Comparison of ENCODE assay signal across 8 cellular contexts in the genomic region with DNA sequence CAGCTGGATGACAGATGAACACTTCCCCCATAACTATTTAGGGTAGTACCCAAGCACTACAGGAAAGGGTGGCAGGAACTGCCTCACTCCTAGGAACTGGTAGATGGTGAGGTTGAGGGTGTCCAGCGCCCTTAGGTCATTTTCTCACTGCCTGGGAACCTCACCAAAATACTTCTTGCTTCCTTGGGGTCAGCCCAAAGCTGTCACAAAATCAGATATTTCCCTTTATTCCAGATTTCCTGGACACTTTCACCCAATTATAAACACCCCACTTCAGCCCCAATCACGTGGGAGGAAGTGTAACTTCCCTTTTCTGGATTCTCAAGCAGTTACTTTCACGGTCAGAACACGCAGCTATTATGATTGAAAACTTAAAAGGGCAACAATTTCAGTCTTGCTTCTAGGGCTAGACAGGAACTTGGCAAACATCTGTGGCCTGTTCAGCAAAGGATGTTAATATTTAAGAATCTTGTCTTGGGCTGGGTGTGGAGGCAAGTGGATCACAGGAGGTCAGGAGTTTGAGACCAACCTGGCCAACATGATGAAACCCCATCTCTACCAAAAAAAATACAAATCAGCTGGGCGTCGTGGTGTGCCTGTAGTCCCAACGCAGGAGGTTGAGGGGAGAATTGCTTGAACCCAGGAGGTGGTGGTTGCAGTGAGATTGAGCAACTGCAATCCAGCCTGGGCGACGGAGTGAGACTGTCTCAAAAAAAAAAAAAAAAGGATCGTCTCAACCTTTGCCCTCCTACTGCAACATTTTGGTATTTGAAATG. TPM values are rescaled to one million over a fixed set of nuclear protein-coding genes. Genes with fewer than 3 reads are reported as not detected.
DNase-seq lines count a peak whose midpoint lies in the region; ATAC-seq, FAIRE-seq and TF ChIP-seq lines count a peak whose summit lies in the region.

No MANE protein-coding gene starts in this region.

- in situ Hi-C loops in GM12878 (cut with MboI) = no loop called here

- H3K9ac ChIP-seq in GM12878 (ENCODE audit: control insufficient read depth, insufficient read depth, low read length) = no peak overlapping the region

- H3K9me3 ChIP-seq in CD8-positive, alpha-beta memory T cell (ENCODE audit: low read length) = no peaks in the 10 kb centered on the region
- H3K9me3 ChIP-seq in GM12878 (replicated peaks; ENCODE audit: control insufficient read depth, insufficient read depth, low read length) = no peaks in the 10 kb centered on the region
- no peaks in the 10 kb centered on the region for H3K9me3 ChIP-seq in suprapubic skin
- H3K9me3 ChIP-seq in effector memory CD4-positive, alpha-beta T cell (ENCODE audit: control insufficient read depth, low read length) = no peaks in the 10 kb centered on the region

- TF ChIP-seq RAD21 in GM12878 (IDR thresholded peaks at IDR 0.05; ENCODE audit: insufficient read depth, low read depth, low read length) = no peak

- TF ChIP-seq EP300 in GM12878 (IDR thresholded peaks at IDR 0.05; ENCODE audit: borderline replicate concordance in 1 of 2, control insufficient read depth in 1 of 2, low read depth in 2 of 2, low read length in 2 of 2) = no peak
- no peak for TF ChIP-seq EP300 in suprapubic skin (IDR thresholded peaks at IDR 0.05)

- SMC1A ChIA-PET in GM12878 (lab: Charles Lee; ENCODE audit: uncharacterized antibody, unreplicated experiment) = interaction anchor here (0.7 to 3.7 kb wide), 5 partner anchors 8 to 145 kb away, joined by 3 to 20 read pairs (median 5); no protein-coding TSS in a partner anchor

- peak; percentile 13; the same call in 1 of the 2 replicates for TF ChIP-seq POLR2A in GM12878 (IDR thresholded peaks at IDR 0.05; ENCODE audit: low read depth, low read length)
- peak in 1 of 2 donors; percentile 8 for TF ChIP-seq POLR2A in suprapubic skin (IDR thresholded peaks at IDR 0.05)

- H4K20me1 ChIP-seq in GM12878 (ENCODE audit: control insufficient read depth, insufficient read depth) = peaks cover 8% of the 10 kb centered on the region

- no peaks in the 10 kb centered on the region for H3K27me3 ChIP-seq in CD8-positive, alpha-beta memory T cell (ENCODE audit: insufficient read depth, low read length, poor library complexity, severe bottlenecking)
- H3K27me3 ChIP-seq in GM12878 (replicated peaks in 1 of 2; ENCODE audit: control insufficient read depth in 2 of 2, insufficient read depth in 2 of 2, low read length in 1 of 2) (no peaks in the 10 kb centered on the region), suprapubic skin (no peaks in the 10 kb centered on the region)
- no peaks in the 10 kb centered on the region for H3K27me3 ChIP-seq in effector memory CD4-positive, alpha-beta T cell (replicated peaks; ENCODE audit: control insufficient read depth, insufficient read depth, low read length, poor library complexity, severe bottlenecking)

- H3K4me1 ChIP-seq in CD8-positive, alpha-beta memory T cell (ENCODE audit: insufficient read depth, low read length) = peaks cover 33% of the 10 kb centered on the region
- H3K4me1 ChIP-seq in GM12878 (ENCODE audit: control insufficient read depth, insufficient read depth, low read length) = peaks cover 23% of the 10 kb centered on the region
- H3K4me1 ChIP-seq in suprapubic skin = peaks cover 57% of the 10 kb centered on the region
- H3K4me1 ChIP-seq in effector memory CD4-positive, alpha-beta T cell (ENCODE audit: control insufficient read depth, insufficient read depth, low read length, poor library complexity, severe bottlenecking) = peaks cover 6% of the 10 kb centered on the region

- peak in 2 of 5 donors; percentile 32 to 51 for DNase-seq in CD8-positive, alpha-beta memory T cell
- DNase-seq in NAMALWA (ENCODE audit: low spot score) (peak; percentile 73), GM12878 (ENCODE audit: low read depth, low spot score) (peak; percentile 53), left colon (no peak), suprapubic skin (ENCODE audit: low spot score in 2 of 2) (peak; percentile 57 to 74), HuH-7 (ENCODE audit: low spot score) (no peak)
- DNase-seq in effector memory CD4-positive, alpha-beta T cell = no peak

- no peaks in the 10 kb centered on the region for H3K9me3 Mint-ChIP-seq in CD8-positive, alpha-beta memory T cell

- peak overlapping the region; percentile 34 to 100 (median 88) for H3K27ac Mint-ChIP-seq in CD8-positive, alpha-beta memory T cell

- no peak overlapping the region for H2AFZ ChIP-seq in GM12878 (ENCODE audit: control insufficient read depth, low read depth, low read length)

- CTCF ChIA-PET in CD8-positive, alpha-beta memory T cell (lab: Charles Lee) = interaction anchor here (1.3 to 1.4 kb wide), 2 partner anchors 64 to 119 kb away, joined by 3 to 6 read pairs; no protein-coding TSS in a partner anchor
- CTCF ChIA-PET in GM12878 (lab: Yijun Ruan, JAX) = interaction anchor here (0.7 to 1.9 kb wide), 7 partner anchors 9 to 166 kb away, joined by 3 to 7 read pairs (median 4); no protein-coding TSS in a partner anchor

- peaks cover 18% of the 10 kb centered on the region for H3K36me3 ChIP-seq in CD8-positive, alpha-beta memory T cell (ENCODE audit: insufficient read depth, low read length)
- H3K36me3 ChIP-seq in GM12878 (ENCODE audit: control insufficient read depth in 2 of 2, insufficient read depth in 2 of 2, low read length in 1 of 2) (peaks cover 6 to 16% of the 10 kb centered on the region in 2 experiments), suprapubic skin (peaks cover 18% of the 10 kb centered on the region)
- H3K36me3 ChIP-seq in effector memory CD4-positive, alpha-beta T cell (ENCODE audit: control insufficient read depth, insufficient read depth, low read length) = peaks cover 14% of the 10 kb centered on the region

- peaks cover 16 to 52% (median 17%) of the 10 kb centered on the region in 3 donors for H3K36me3 Mint-ChIP-seq in CD8-positive, alpha-beta memory T cell

- ATAC-seq in GM12878 (peak; percentile 20), left colon (peak; percentile 0), GM19463 (IDR thresholded peaks at IDR 0.05; ENCODE audit: unreplicated experiment) (no peak)

- intact Hi-C loops in GM12878 (cut with micrococcal nuclease; ENCODE audit: unreplicated experiment) = no loop called here
- intact Hi-C loops in left colon (cut with DNase I, micrococcal nuclease) = loop anchor here in 1 of 2 donors (10.0 kb wide), 1 partner anchor 169 kb away; the partner anchor contains the start of genes FEN1 and TMEM258

- peaks cover 0 to 11% of the 10 kb centered on the region in 2 donors for H3K27me3 Mint-ChIP-seq in CD8-positive, alpha-beta memory T cell

- H3K27ac ChIP-seq in CD8-positive, alpha-beta memory T cell (ENCODE audit: low read depth, low read length) = no peak overlapping the region
- H3K27ac ChIP-seq in GM12878 (ENCODE audit: control insufficient read depth, insufficient read depth) (peak overlapping the region; percentile 75), suprapubic skin (peak overlapping the region; percentile 61)
- H3K27ac ChIP-seq in effector memory CD4-positive, alpha-beta T cell (ENCODE audit: insufficient read depth, low read length, poor library complexity, severe bottlenecking) = no peak overlapping the region

- peak overlapping the region; percentile 29 to 100 (median 59) for H3K4me3 Mint-ChIP-seq in CD8-positive, alpha-beta memory T cell

- no peak for FAIRE-seq in GM12878 (lab: Jason Lieb, UNC)

- RAD21 ChIA-PET in GM12878 (lab: Charles Lee; ENCODE audit: unreplicated experiment) = interaction anchor here (1.0 to 2.0 kb wide), 4 partner anchors 9 to 118 kb away, joined by 3 to 8 read pairs (median 4); no protein-coding TSS in a partner anchor

- BruUV-seq in GM12878 (replicated peaks; lab: Mats Ljungman, UMichigan) = no TSS peak

- H3K4me3 ChIP-seq in CD8-positive, alpha-beta memory T cell (ENCODE audit: low read length) = no peak overlapping the region
- no peak overlapping the region for H3K4me3 ChIP-seq in GM12878
- H3K4me3 ChIP-seq in suprapubic skin = peak overlapping the region; percentile 76
- no peak overlapping the region for H3K4me3 ChIP-seq in effector memory CD4-positive, alpha-beta T cell (ENCODE audit: insufficient read depth, low read depth, low read length, poor library complexity, severe bottlenecking)

- POLR2A ChIA-PET in CD8-positive, alpha-beta memory T cell (lab: Charles Lee) = interaction anchor here (1.5 kb wide), 1 partner anchor 62 kb away, joined by 5 read pairs; no protein-coding TSS in a partner anchor
- POLR2A ChIA-PET in GM12878 (lab: Charles Lee) = interaction anchor here (0.5 to 2.8 kb wide), 4 partner anchors 9 to 148 kb away, joined by 3 to 10 read pairs (median 3); no protein-coding TSS in a partner anchor

- 17% methylated on average over 9 of the region's 10 CpGs for WGBS in GM12878 (ENCODE audit: insufficient coverage, insufficient replicate concordance, low lambda C conversion rate, missing lambda C conversion rate)
- WGBS in suprapubic skin = 55% methylated on average over 10 of the region's 10 CpGs

- TF ChIP-seq CTCF in GM12878 (IDR thresholded peaks at IDR 0.05 in 2 of 3, conservative IDR thresholded peaks at IDR 0.05 in 1 of 3; ENCODE audit: control insufficient read depth in 2 of 3, extremely low read depth in 1 of 3, insufficient read depth in 1 of 3, low read depth in 3 of 3, low read length in 3 of 3) (no peak), suprapubic skin (IDR thresholded peaks at IDR 0.05) (no peak)

- peak overlapping the region; percentile 70 for H3K4me2 ChIP-seq in GM12878 (ENCODE audit: control insufficient read depth, insufficient read depth)

- peaks cover 32% of the 10 kb centered on the region for H3K79me2 ChIP-seq in GM12878 (ENCODE audit: control insufficient read depth, insufficient read depth, low read length)

- peaks cover 42 to 50% (median 43%) of the 10 kb centered on the region in 3 donors for H3K4me1 Mint-ChIP-seq in CD8-positive, alpha-beta memory T cell

RNA-seq across cellular contexts. Expression of gene FTH1, which starts 4.0 kb away (rescaled TPM):
- 100 to 1,000 TPM; 490 to 506 TPM for total RNA-seq in CD8-positive, alpha-beta memory T cell
- polyA plus RNA-seq in CD8-positive, alpha-beta memory T cell = 2,741 TPM
- total RNA-seq in GM12878 (2013; cell fraction: nucleolus; rRNA removed) = 115 and 127 TPM in 2 replicates
- total RNA-seq in GM12878 (2014; rRNA removed) = 320 and 399 TPM in 2 replicates
- 578 and 593 TPM in 2 replicates for total RNA-seq in GM12878 (2014; rRNA removed; fragmentation: Illumina TruSeq; extraction: Trizol)
- total RNA-seq in GM12878 (2021) = 1,394 and 1,396 TPM in 2 replicates
- 1,541 TPM for polyA plus RNA-seq in GM12878 (2011; ENCODE audit: low read depth)
- polyA plus RNA-seq in GM12878 (2011; rRNA removed) = 264 and 289 TPM in 2 replicates
- polyA plus RNA-seq in GM12878 (2011; cell fraction: cytosol; rRNA removed) = 284 and 460 TPM in 2 replicates
- 213 and 242 TPM in 2 replicates for polyA plus RNA-seq in GM12878 (2011; cell fraction: nucleus; rRNA removed)
- 1,271 and 1,848 TPM in 2 replicates for polyA plus RNA-seq in GM12878 (2012)
- polyA plus RNA-seq in GM12878 (2014; fragmentation: Illumina TruSeq; extraction: Trizol) = 1,926 and 2,341 TPM in 2 replicates
- 100 to 1,000 TPM; 295 to 816 TPM for polyA plus RNA-seq in GM12878 (2014; fragmentation: Nextera tagmentation; extraction: Ambion mirVana)
- polyA plus RNA-seq in GM12878 (2014; rRNA removed) = 1,103 and 1,222 TPM in 2 replicates
- polyA plus RNA-seq in GM12878 (2016; fragmentation: Nextera tagmentation; extraction: Ambion mirVana) = 1,000 to 10,000 TPM; 3,902 to 4,154 TPM
- 295 and 348 TPM in 2 replicates for polyA minus RNA-seq in GM12878 (2011; rRNA and poly(A)+ RNA removed)
- polyA minus RNA-seq in GM12878 (2011; cell fraction: cytosol; rRNA and poly(A)+ RNA removed) = 295 and 305 TPM in 2 replicates
- polyA minus RNA-seq in GM12878 (2011; cell fraction: nucleus; rRNA and poly(A)+ RNA removed) = 59.0 and 79.8 TPM in 2 replicates
- total RNA-seq in left colon = 1,000 to 10,000 TPM; 4,322 to 5,591 TPM
- 1,000 to 10,000 TPM in 2 of 4 donors, 100 to 1,000 TPM in 2; 578 to 1,480 (median 967) TPM for total RNA-seq in suprapubic skin

RNA-seq across cellular contexts. Expression of gene BEST1, which starts 13.3 kb away (rescaled TPM):
- total RNA-seq in CD8-positive, alpha-beta memory T cell = under 1 TPM in 1 of 2 experiments, not detected in 1; 0.09 TPM
- 1.5 TPM for polyA plus RNA-seq in CD8-positive, alpha-beta memory T cell
- total RNA-seq in GM12878 (2013; cell fraction: nucleolus; rRNA removed) = 0.08 TPM in 1 of 2 replicates, not detected in the other
- total RNA-seq in GM12878 (2014; rRNA removed) (0.06 TPM in 1 of 2 replicates, not detected in the other), GM12878 (2014; rRNA removed; fragmentation: Illumina TruSeq; extraction: Trizol) (0.05 TPM in 1 of 2 replicates, not detected in the other), GM12878 (2021) (0.08 and 0.13 TPM in 2 replicates), left colon (1 to 10 TPM in 1 of 2 donors, under 1 TPM in 1; 0.64 to 1.6 TPM), suprapubic skin (1 to 10 TPM; 1.5 to 4.1 (median 2.5) TPM)
- 1.4 TPM for polyA plus RNA-seq in GM12878 (2011; ENCODE audit: low read depth)
- polyA plus RNA-seq in GM12878 (2011; rRNA removed) (0.12 and 0.15 TPM in 2 replicates), GM12878 (2014; fragmentation: Illumina TruSeq; extraction: Trizol) (0.03 and 0.25 TPM in 2 replicates), GM12878 (2014; fragmentation: Nextera tagmentation; extraction: Ambion mirVana) (under 1 TPM; 0.34 to 0.44 TPM), GM12878 (2014; rRNA removed) (0.05 TPM in 1 of 2 replicates, not detected in the other), GM12878 (2016; fragmentation: Nextera tagmentation; extraction: Ambion mirVana) (1 to 10 TPM; 2.4 to 3.4 TPM)
- 0.13 and 0.18 TPM in 2 replicates for polyA plus RNA-seq in GM12878 (2011; cell fraction: cytosol; rRNA removed)
- polyA plus RNA-seq in GM12878 (2011; cell fraction: nucleus; rRNA removed) = 0.38 and 1.1 TPM in 2 replicates
- 1.7 and 2.0 TPM in 2 replicates for polyA plus RNA-seq in GM12878 (2012)
- 0.15 TPM in 1 of 2 replicates, not detected in the other for polyA minus RNA-seq in GM12878 (2011; rRNA and poly(A)+ RNA removed)
- not detected in 2 replicates for polyA minus RNA-seq in GM12878 (2011; cell fraction: cytosol; rRNA and poly(A)+ RNA removed)
- polyA minus RNA-seq in GM12878 (2011; cell fraction: nucleus; rRNA and poly(A)+ RNA removed) = 0.29 and 0.36 TPM in 2 replicates

RNA-seq across cellular contexts. Expression of gene RAB3IL1, which starts 46.1 kb away (rescaled TPM):
- under 1 TPM; 0.28 to 0.53 TPM for total RNA-seq in CD8-positive, alpha-beta memory T cell
- not detected for polyA plus RNA-seq in CD8-positive, alpha-beta memory T cell
- total RNA-seq in GM12878 (2013; cell fraction: nucleolus; rRNA removed) = not detected in 2 replicates
- total RNA-seq in GM12878 (2014; rRNA removed) (not detected in 2 replicates), GM12878 (2014; rRNA removed; fragmentation: Illumina TruSeq; extraction: Trizol) (not detected in 2 replicates), GM12878 (2021) (0.11 TPM in 1 of 2 replicates, not detected in the other), left colon (1 to 10 TPM; 3.1 to 7.0 TPM), suprapubic skin (1 to 10 TPM; 2.6 to 8.9 (median 5.4) TPM)
- not detected for polyA plus RNA-seq in GM12878 (2011; ENCODE audit: low read depth)
- polyA plus RNA-seq in GM12878 (2011; rRNA removed) (not detected in 2 replicates), GM12878 (2014; fragmentation: Illumina TruSeq; extraction: Trizol) (not detected in 2 replicates), GM12878 (2014; fragmentation: Nextera tagmentation; extraction: Ambion mirVana) (not detected), GM12878 (2014; rRNA removed) (0.04 TPM in 1 of 2 replicates, not detected in the other), GM12878 (2016; fragmentation: Nextera tagmentation; extraction: Ambion mirVana) (not detected)
- polyA plus RNA-seq in GM12878 (2011; cell fraction: cytosol; rRNA removed) = 0.04 TPM in 1 of 2 replicates, not detected in the other
- polyA plus RNA-seq in GM12878 (2011; cell fraction: nucleus; rRNA removed) = not detected in 2 replicates
- polyA plus RNA-seq in GM12878 (2012) = 0.07 TPM in 1 of 2 replicates, not detected in the other
- not detected in 2 replicates for polyA minus RNA-seq in GM12878 (2011; rRNA and poly(A)+ RNA removed)
- polyA minus RNA-seq in GM12878 (2011; cell fraction: cytosol; rRNA and poly(A)+ RNA removed) = 1.1 TPM in 1 of 2 replicates, not detected in the other
- polyA minus RNA-seq in GM12878 (2011; cell fraction: nucleus; rRNA and poly(A)+ RNA removed) = not detected in 2 replicates

Comparison
In these comparisons a context has a peak if more than half of its experiments do, and no peak if none do; other contexts are left out.
1. DNase-seq: peak in NAMALWA (single experiment), GM12878 (single experiment) and suprapubic skin (2 of 2); none in left colon (0 of 2), HuH-7 (single experiment) and effector memory CD4-positive, alpha-beta T cell (0 of 3).
2. H3K27ac ChIP-seq: peak in GM12878 (single experiment) and suprapubic skin (single experiment); none in CD8-positive, alpha-beta memory T cell (single experiment) and effector memory CD4-positive, alpha-beta T cell (single experiment).